Comparison of ENCODE assay signal across 8 cellular contexts in genomic region chr15:76931397-76932089, GRCh38. TPM values are rescaled to one million over a fixed set of nuclear protein-coding genes. Genes with fewer than 3 reads are reported as not detected.
DNase-seq lines count a peak whose midpoint lies in the region; ATAC-seq and TF ChIP-seq lines count a peak whose summit lies in the region.

A gene with protein sequence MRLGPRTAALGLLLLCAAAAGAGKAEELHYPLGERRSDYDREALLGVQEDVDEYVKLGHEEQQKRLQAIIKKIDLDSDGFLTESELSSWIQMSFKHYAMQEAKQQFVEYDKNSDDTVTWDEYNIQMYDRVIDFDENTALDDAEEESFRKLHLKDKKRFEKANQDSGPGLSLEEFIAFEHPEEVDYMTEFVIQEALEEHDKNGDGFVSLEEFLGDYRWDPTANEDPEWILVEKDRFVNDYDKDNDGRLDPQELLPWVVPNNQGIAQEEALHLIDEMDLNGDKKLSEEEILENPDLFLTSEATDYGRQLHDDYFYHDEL (plus strand): TSS chr15:76931749. CDS start chr15:76931842, 93 bp downstream.

- peaks cover 41% of the 10 kb centered on the region for H3K36me3 Mint-ChIP-seq in GM23338 (ENCODE audit: low read depth)

- peak within 1 kb of the TSS; percentile 98 for H3K27ac Mint-ChIP-seq in GM23338

- H3K27me3 Mint-ChIP-seq in GM23338 (ENCODE audit: insufficient read depth, low read depth, poor library complexity), result peaks cover 3% of the 10 kb centered on the region

- H3F3A ChIP-seq in GM23338 (replicated peaks; ENCODE audit: low read depth), result no peaks in the 10 kb centered on the region

- H3K27ac ChIP-seq in GM23338 (ENCODE audit: low read depth) (peak within 1 kb of the TSS; percentile 65; the same call in 1 of the 2 replicates), esophagus squamous epithelium (peak within 1 kb of the TSS; percentile 78 to 92 (median 88))

- ATAC-seq in GM23338, result peak; percentile 98

- peaks cover 16% of the 10 kb centered on the region for H3K4me1 Mint-ChIP-seq in GM23338

- no peaks in the 10 kb centered on the region for H4K20me1 ChIP-seq in GM23338 (replicated peaks; ENCODE audit: insufficient read depth)

- peak in 3 of 4 donors; percentile 26 to 84 (median 79) for TF ChIP-seq POLR2A in esophagus squamous epithelium (IDR thresholded peaks at IDR 0.05)

- no peaks in the 10 kb centered on the region for H3K9me3 Mint-ChIP-seq in GM23338

- H3K4me3 ChIP-seq in GM23338, result peak within 1 kb of the TSS; percentile 82
- H3K4me3 ChIP-seq in esophagus squamous epithelium, result peak within 1 kb of the TSS; percentile 53 to 93 (median 83)

- WGBS in esophagus squamous epithelium, 2 donors, result 0% methylated on average over 3 to 19 of the region's 90 CpGs

- H3K36me3 ChIP-seq in GM23338 (ENCODE audit: insufficient read depth), result peaks cover 20% of the 10 kb centered on the region
- H3K36me3 ChIP-seq in esophagus squamous epithelium, result peaks cover 0 to 38% (median 4%) of the 10 kb centered on the region in 3 donors

- no peaks in the 10 kb centered on the region for H3K9me3 ChIP-seq in esophagus squamous epithelium

- intact Hi-C loops in esophagus squamous epithelium (cut with DNase I), result no loop called here

- no peaks in the 10 kb centered on the region for H3K9me2 ChIP-seq in GM23338 (ENCODE audit: insufficient read depth)

- peaks cover 5% of the 10 kb centered on the region; the same call in 1 of the 2 replicates for H3K4me1 ChIP-seq in GM23338 (ENCODE audit: insufficient read depth)
- H3K4me1 ChIP-seq in esophagus squamous epithelium, result peaks cover 2 to 35% (median 6%) of the 10 kb centered on the region in 3 donors

- TF ChIP-seq CTCF in GM23338 (conservative IDR thresholded peaks at IDR 0.05; ENCODE audit: low read depth in 2 of 2) (no peak), esophagus squamous epithelium (IDR thresholded peaks at IDR 0.05) (peak in 1 of 6 experiments; percentile 18)

- peak within 1 kb of the TSS; percentile 95 for H2AFZ ChIP-seq in GM23338

- DNase-seq in Daoy (ENCODE audit: low read depth) (peak; percentile 98), GM23338 (ENCODE audit: low spot score) (peak; percentile 96), Kasumi-1 (lab: John Stamatoyannopoulos, UW) (peak; percentile 91 to 92), RKO (ENCODE audit: low spot score) (peak; percentile 93), activated T-helper 1 cell treated with Interleukin-2 at 50 U/mL for 16 hours (ENCODE audit: low read depth) (peak; percentile 89), esophagus squamous epithelium (lab: John Stamatoyannopoulos, UW) (peak; percentile 71), myocyte (ENCODE audit: low read depth) (peak; percentile 96)
- DNase-seq in stimulated activated CD8-positive, alpha-beta memory T cell treated with anti-CD3 and anti-CD28 coated beads, Interleukin-7, amount 100 ng/mL, for 4 hours (ENCODE audit: low read depth in 2 of 2), result peak; percentile 78 to 93

- peaks cover 38% of the 10 kb centered on the region for H3K79me2 ChIP-seq in GM23338 (replicated peaks; ENCODE audit: insufficient read depth)

- peak within 1 kb of the TSS; percentile 92 for H3K4me3 Mint-ChIP-seq in GM23338

- H3K27me3 ChIP-seq in GM23338 (ENCODE audit: insufficient read depth) (no peaks in the 10 kb centered on the region), esophagus squamous epithelium (no peaks in the 10 kb centered on the region)

- H3K4me2 ChIP-seq in GM23338, result peak within 1 kb of the TSS; percentile 88

TF ChIP-seq in GM23338, 12 proteins besides CTCF, POLR2A, EP300 and RAD21:
- peak; percentile 88 for TF ChIP-seq POLR2AphosphoS5 (IDR thresholded peaks at IDR 0.05; ENCODE audit: low read depth)
- no peak for TF ChIP-seq ZNF462 (CRISPR knock-in tag; IDR thresholded peaks at IDR 0.05)
- peak; percentile 51; the same call in 1 of the 2 replicates for TF ChIP-seq CREB1 (CRISPR knock-in tag; IDR thresholded peaks at IDR 0.05; ENCODE audit: low read depth)

RNA-seq across cellular contexts. Expression of the gene that starts here (rescaled TPM):
- 79.7 and 104 TPM in 2 replicates for total RNA-seq in Daoy (2014; rRNA removed; shearing (Covaris generic))
- 170 and 201 TPM in 2 replicates for total RNA-seq in GM23338 (2014; rRNA removed; shearing (Covaris generic))
- polyA plus RNA-seq in GM23338 (2016; fragmentation: Nextera tagmentation; extraction: Ambion mirVana), result 303 and 327 TPM in 2 replicates
- 10 to 100 TPM; 27.6 to 44.1 (median 41.8) TPM for total RNA-seq in esophagus squamous epithelium
- 106 and 114 TPM in 2 replicates for total RNA-seq in myocyte
- 67.5 TPM for polyA plus RNA-seq in myocyte (2012)

Comparison
In these comparisons a context has a peak if more than half of its experiments do, and no peak if none do; other contexts are left out.
1. Peak in every context shown above with its lines: DNase-seq, ATAC-seq, H3K4me3 ChIP-seq and H3K27ac ChIP-seq.